Comparison of ENCODE assay signal across 10 cellular contexts in genomic region chr11:72078477-72078876, GRCh38. TPM values are rescaled to one million over a fixed set of nuclear protein-coding genes. Genes with fewer than 3 reads are reported as not detected.
DNase-seq lines count a peak whose midpoint lies in the region; ATAC-seq and TF ChIP-seq lines count a peak whose summit lies in the region.
"Had no signal": no experiment of that assay in that cellular context is flagged by ENCODE, and none has a peak within 500 bp of the region (broad histone marks: within the 10 kb centered on the region; RNA-seq: fewer than 3 reads in every experiment).

No MANE protein-coding gene starts in this region.

- peak overlapping the region; percentile 96 for H3K4me3 Mint-ChIP-seq in activated CD4-positive, alpha-beta T cell treated with anti-CD3 and anti-CD28 coated beads, Interleukin-2, amount 10 ng/mL, durations not matched to agents 24 days and 14 days
- H3K4me3 Mint-ChIP-seq in activated naive CD8-positive, alpha-beta T cell treated with anti-CD3 and anti-CD28 coated beads, Interleukin-2, amount 10 ng/mL, durations not matched to agents 7 days and 5 days, result peak overlapping the region; percentile 87

- no peaks in the 10 kb centered on the region for H3K9me3 ChIP-seq in stomach smooth muscle (ENCODE audit: control insufficient read depth in 2 of 2, low read length in 2 of 2)

- no peak for ATAC-seq in activated naive CD8-positive, alpha-beta T cell treated with anti-CD3 and anti-CD28 coated beads, Interleukin-2, amount 10 ng/mL, durations not matched to agents 7 days and 5 days (ENCODE audit: low read depth)
- no peak for ATAC-seq in HG03039 (IDR thresholded peaks at IDR 0.05; ENCODE audit: unreplicated experiment)

- H3K27me3 ChIP-seq in stomach smooth muscle (ENCODE audit: control insufficient read depth in 1 of 2, insufficient read depth in 2 of 2, low read length in 2 of 2), result no peaks in the 10 kb centered on the region

- in situ Hi-C loops in GM13976 (cut with MboI; ENCODE audit: low sequenced_read_pairs, unreplicated experiment), result no loop called here

- peak overlapping the region; percentile 92 for H3K27ac ChIP-seq in stomach smooth muscle (ENCODE audit: low read length)

- POLR2A ChIA-PET in activated naive CD8-positive, alpha-beta T cell treated with anti-CD3 and anti-CD28 coated beads, Interleukin-2, amount 10 ng/mL, durations not matched to agents 7 days and 5 days (lab: Charles Lee), result interaction anchor here (0.8 to 2.7 kb wide), 5 partner anchors 8 to 39 kb away, joined by 3 to 10 read pairs (median 4); partner anchors contain the start of gene ANAPC15

- no peaks in the 10 kb centered on the region for H3K36me3 ChIP-seq in stomach smooth muscle (ENCODE audit: control insufficient read depth in 2 of 2, insufficient read depth in 2 of 2, low read length in 2 of 2)

- H3K36me3 Mint-ChIP-seq in activated CD4-positive, alpha-beta T cell treated with anti-CD3 and anti-CD28 coated beads, Interleukin-2, amount 10 ng/mL, durations not matched to agents 24 days and 14 days (ENCODE audit: low read depth), result peaks cover 17% of the 10 kb centered on the region
- peaks cover 17% of the 10 kb centered on the region for H3K36me3 Mint-ChIP-seq in activated naive CD8-positive, alpha-beta T cell treated with anti-CD3 and anti-CD28 coated beads, Interleukin-2, amount 10 ng/mL, durations not matched to agents 7 days and 5 days

- peak overlapping the region; percentile 42 to 91 for H3K4me3 ChIP-seq in stomach smooth muscle (ENCODE audit: low read length in 2 of 2)

- H3K27ac Mint-ChIP-seq in activated CD4-positive, alpha-beta T cell treated with anti-CD3 and anti-CD28 coated beads, Interleukin-2, amount 10 ng/mL, durations not matched to agents 24 days and 14 days, result peak overlapping the region; percentile 45
- peak overlapping the region; percentile 43 for H3K27ac Mint-ChIP-seq in activated naive CD8-positive, alpha-beta T cell treated with anti-CD3 and anti-CD28 coated beads, Interleukin-2, amount 10 ng/mL, durations not matched to agents 7 days and 5 days

- TF ChIP-seq CTCF in GM13976 (IDR thresholded peaks at IDR 0.05; ENCODE audit: borderline replicate concordance, control extremely low read depth, extremely low read depth, insufficient read depth, missing control alignments), result no peak

- H3K4me1 Mint-ChIP-seq in activated CD4-positive, alpha-beta T cell treated with anti-CD3 and anti-CD28 coated beads, Interleukin-2, amount 10 ng/mL, durations not matched to agents 24 days and 14 days, result peaks cover 49% of the 10 kb centered on the region
- peaks cover 51% of the 10 kb centered on the region for H3K4me1 Mint-ChIP-seq in activated naive CD8-positive, alpha-beta T cell treated with anti-CD3 and anti-CD28 coated beads, Interleukin-2, amount 10 ng/mL, durations not matched to agents 7 days and 5 days

- H3K9ac ChIP-seq in stomach smooth muscle (ENCODE audit: low read length in 2 of 2), result peak overlapping the region; percentile 3 to 39

- DNase-seq in activated CD4-positive, alpha-beta T cell treated with anti-CD3 and anti-CD28 coated beads, Interleukin-2, amount 10 ng/mL, durations not matched to agents 24 days and 14 days, result no peak
- DNase-seq in activated CD4-positive, alpha-beta T cell treated with anti-CD3 and anti-CD28 coated beads for 4 hours, result no peak
- DNase-seq in activated naive CD8-positive, alpha-beta T cell treated with anti-CD3 and anti-CD28 coated beads, Interleukin-2, amount 10 ng/mL, durations not matched to agents 7 days and 5 days, result no peak
- DNase-seq in iris pigment epithelial cell (ENCODE audit: low read depth), result peak; percentile 57
- no peak for DNase-seq in stimulated activated CD4-positive, alpha-beta T cell treated with anti-CD3 and anti-CD28 coated beads, Interleukin-2, amount 100 ng/mL, for 24 hours
- no peak for DNase-seq in GM13976 (ENCODE audit: low spot score)
- DNase-seq: AML-193 had no signal

- no peaks in the 10 kb centered on the region for H3K9me3 Mint-ChIP-seq in activated CD4-positive, alpha-beta T cell treated with anti-CD3 and anti-CD28 coated beads, Interleukin-2, amount 10 ng/mL, durations not matched to agents 24 days and 14 days
- no peaks in the 10 kb centered on the region for H3K9me3 Mint-ChIP-seq in activated naive CD8-positive, alpha-beta T cell treated with anti-CD3 and anti-CD28 coated beads, Interleukin-2, amount 10 ng/mL, durations not matched to agents 7 days and 5 days

- peaks cover 12% of the 10 kb centered on the region for H3K4me1 ChIP-seq in stomach smooth muscle (ENCODE audit: control insufficient read depth, insufficient read depth, low read length)

- intact Hi-C loops in activated CD4-positive, alpha-beta T cell treated with anti-CD3 and anti-CD28 coated beads, Interleukin-2, amount 10 ng/mL, durations not matched to agents 24 days and 14 days (cut with micrococcal nuclease), result no loop called here

- H3K27me3 Mint-ChIP-seq in activated CD4-positive, alpha-beta T cell treated with anti-CD3 and anti-CD28 coated beads, Interleukin-2, amount 10 ng/mL, durations not matched to agents 24 days and 14 days, result no peaks in the 10 kb centered on the region
- H3K27me3 Mint-ChIP-seq in activated naive CD8-positive, alpha-beta T cell treated with anti-CD3 and anti-CD28 coated beads, Interleukin-2, amount 10 ng/mL, durations not matched to agents 7 days and 5 days, result no peaks in the 10 kb centered on the region

RNA-seq across cellular contexts. Expression of gene NUMA1, which starts 1.9 kb away (rescaled TPM):
- total RNA-seq in activated CD4-positive, alpha-beta T cell treated with anti-CD3 and anti-CD28 coated beads, Interleukin-2, amount 10 ng/mL, durations not matched to agents 24 days and 14 days, result 138 and 149 TPM in 2 replicates
- 100 to 1,000 TPM; 262 to 263 TPM for total RNA-seq in activated naive CD8-positive, alpha-beta T cell treated with anti-CD3 and anti-CD28 coated beads, Interleukin-2, amount 10 ng/mL, durations not matched to agents 7 days and 5 days

RNA-seq across cellular contexts. Expression of gene LRRC51, which starts 2.2 kb away (rescaled TPM):
- total RNA-seq in activated CD4-positive, alpha-beta T cell treated with anti-CD3 and anti-CD28 coated beads, Interleukin-2, amount 10 ng/mL, durations not matched to agents 24 days and 14 days, result 7.0 and 7.1 TPM in 2 replicates
- 1 to 10 TPM; 4.3 to 5.1 TPM for total RNA-seq in activated naive CD8-positive, alpha-beta T cell treated with anti-CD3 and anti-CD28 coated beads, Interleukin-2, amount 10 ng/mL, durations not matched to agents 7 days and 5 days

RNA-seq across cellular contexts. Expression of gene LAMTOR1, which starts 24.6 kb away (rescaled TPM):
- total RNA-seq in activated CD4-positive, alpha-beta T cell treated with anti-CD3 and anti-CD28 coated beads, Interleukin-2, amount 10 ng/mL, durations not matched to agents 24 days and 14 days, result 78.6 and 81.4 TPM in 2 replicates
- total RNA-seq in activated naive CD8-positive, alpha-beta T cell treated with anti-CD3 and anti-CD28 coated beads, Interleukin-2, amount 10 ng/mL, durations not matched to agents 7 days and 5 days, result 10 to 100 TPM; 65.6 to 70.5 TPM

RNA-seq across cellular contexts. Expression of gene TOMT, which starts 27.2 kb away (rescaled TPM):
- not detected in 2 replicates for total RNA-seq in activated CD4-positive, alpha-beta T cell treated with anti-CD3 and anti-CD28 coated beads, Interleukin-2, amount 10 ng/mL, durations not matched to agents 24 days and 14 days
- total RNA-seq in activated naive CD8-positive, alpha-beta T cell treated with anti-CD3 and anti-CD28 coated beads, Interleukin-2, amount 10 ng/mL, durations not matched to agents 7 days and 5 days, result not detected
- total RNA-seq: NCI-H460 had no signal

RNA-seq across cellular contexts. Expression of gene ANAPC15, which starts 34.0 kb away (rescaled TPM):
- total RNA-seq in activated CD4-positive, alpha-beta T cell treated with anti-CD3 and anti-CD28 coated beads, Interleukin-2, amount 10 ng/mL, durations not matched to agents 24 days and 14 days, result 52.1 and 54.9 TPM in 2 replicates
- total RNA-seq in activated naive CD8-positive, alpha-beta T cell treated with anti-CD3 and anti-CD28 coated beads, Interleukin-2, amount 10 ng/mL, durations not matched to agents 7 days and 5 days, result 10 to 100 TPM; 49.0 to 52.5 TPM
